1 cellular context compared by ENCODE assay signal in the genomic region with DNA sequence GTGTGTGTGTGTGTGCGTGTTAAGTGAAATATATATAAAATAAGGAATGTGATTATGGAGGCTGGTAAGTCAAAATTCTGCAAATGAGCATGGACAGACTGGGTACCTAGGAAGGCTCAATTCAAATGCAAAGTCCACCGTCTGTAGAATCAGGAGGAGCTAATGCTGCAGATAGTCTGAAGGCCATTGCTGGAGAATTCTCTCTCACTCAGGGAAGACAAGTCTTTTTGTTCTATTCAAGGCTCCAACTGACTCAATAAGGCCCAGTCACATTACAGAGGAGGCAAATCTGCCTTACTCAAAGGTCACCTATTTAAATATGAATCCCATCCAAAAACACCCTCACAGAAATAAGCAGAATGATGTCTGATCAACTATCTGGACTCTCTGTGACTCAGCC.
TF ChIP-seq lines count a peak whose summit lies in the region.

No MANE protein-coding gene starts in this region.

TF ChIP-seq in H1, 55 proteins besides CTCF, POLR2A, EP300 and RAD21:
- TF ChIP-seq BACH1 (IDR thresholded peaks at IDR 0.05; ENCODE audit: low read length) (no peak), EZH2 (IDR thresholded peaks at IDR 0.05; ENCODE audit: low read depth, low read length, severe bottlenecking) (no peak), ASH2L (IDR thresholded peaks at IDR 0.05; ENCODE audit: low read length) (no peak), JUN (IDR thresholded peaks at IDR 0.05; ENCODE audit: low read depth, low read length) (no peak), POLR2AphosphoS5 (IDR thresholded peaks at IDR 0.05; ENCODE audit: low read depth, low read length) (no peak), YY1 (IDR thresholded peaks at IDR 0.05; ENCODE audit: low read depth, low read length) (no peak), BCL11A (IDR thresholded peaks at IDR 0.05; ENCODE audit: low read depth in 2 of 2, low read length in 2 of 2) (no peak), TAF1 (IDR thresholded peaks at IDR 0.05; ENCODE audit: low read depth, low read length) (no peak), CEBPB (IDR thresholded peaks at IDR 0.05; ENCODE audit: low read depth, low read length) (no peak)
- TF ChIP-seq, protein P1, sequence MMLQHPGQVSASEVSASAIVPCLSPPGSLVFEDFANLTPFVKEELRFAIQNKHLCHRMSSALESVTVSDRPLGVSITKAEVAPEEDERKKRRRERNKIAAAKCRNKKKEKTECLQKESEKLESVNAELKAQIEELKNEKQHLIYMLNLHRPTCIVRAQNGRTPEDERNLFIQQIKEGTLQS (IDR thresholded peaks at IDR 0.05; ENCODE audit: insufficient read depth, low read depth, low read length), result no peak
